1 cellular context compared by ENCODE assay signal in the genomic region with DNA sequence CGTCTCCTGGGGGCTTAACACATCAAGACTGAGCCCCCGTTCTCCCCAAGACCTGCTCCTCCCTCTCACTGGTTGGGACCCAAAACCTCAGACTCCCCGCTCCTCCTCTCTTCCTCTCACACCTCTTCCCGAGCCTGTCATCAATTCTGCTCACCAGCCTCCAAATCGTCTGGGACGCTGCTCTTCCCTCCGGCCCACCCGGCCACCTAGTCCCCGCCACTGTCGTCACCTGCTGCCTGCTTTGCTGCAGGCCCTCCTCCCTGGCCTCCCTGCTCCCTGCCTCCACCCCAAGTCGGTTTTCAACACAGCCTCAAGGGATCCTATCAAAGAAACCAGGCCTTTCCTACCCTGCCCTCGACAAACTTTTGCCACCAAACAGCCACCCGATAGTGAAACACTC.
TF ChIP-seq lines count a peak whose summit lies in the region.

No MANE protein-coding gene starts in this region.

TF ChIP-seq in HepG2, 621 proteins besides CTCF, POLR2A, EP300 and RAD21:
- TF ChIP-seq, protein P1, sequence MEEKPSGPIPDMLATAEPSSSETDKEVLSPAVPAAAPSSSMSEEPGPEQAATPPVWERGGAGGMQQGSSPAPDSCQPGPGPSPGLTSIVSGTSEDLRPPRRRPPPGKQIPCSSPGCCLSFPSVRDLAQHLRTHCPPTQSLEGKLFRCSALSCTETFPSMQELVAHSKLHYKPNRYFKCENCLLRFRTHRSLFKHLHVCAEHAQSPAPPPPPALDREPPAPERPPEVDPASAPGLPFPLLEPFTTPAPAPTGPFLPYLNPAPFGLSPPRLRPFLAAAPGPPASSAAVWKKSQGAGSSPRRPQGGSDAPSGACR (CRISPR knock-in tag; IDR thresholded peaks at IDR 0.05): no peak
- TF ChIP-seq, protein P2, sequence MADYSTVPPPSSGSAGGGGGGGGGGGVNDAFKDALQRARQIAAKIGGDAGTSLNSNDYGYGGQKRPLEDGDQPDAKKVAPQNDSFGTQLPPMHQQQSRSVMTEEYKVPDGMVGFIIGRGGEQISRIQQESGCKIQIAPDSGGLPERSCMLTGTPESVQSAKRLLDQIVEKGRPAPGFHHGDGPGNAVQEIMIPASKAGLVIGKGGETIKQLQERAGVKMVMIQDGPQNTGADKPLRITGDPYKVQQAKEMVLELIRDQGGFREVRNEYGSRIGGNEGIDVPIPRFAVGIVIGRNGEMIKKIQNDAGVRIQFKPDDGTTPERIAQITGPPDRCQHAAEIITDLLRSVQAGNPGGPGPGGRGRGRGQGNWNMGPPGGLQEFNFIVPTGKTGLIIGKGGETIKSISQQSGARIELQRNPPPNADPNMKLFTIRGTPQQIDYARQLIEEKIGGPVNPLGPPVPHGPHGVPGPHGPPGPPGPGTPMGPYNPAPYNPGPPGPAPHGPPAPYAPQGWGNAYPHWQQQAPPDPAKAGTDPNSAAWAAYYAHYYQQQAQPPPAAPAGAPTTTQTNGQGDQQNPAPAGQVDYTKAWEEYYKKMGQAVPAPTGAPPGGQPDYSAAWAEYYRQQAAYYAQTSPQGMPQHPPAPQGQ (CRISPR knock-in tag; IDR thresholded peaks at IDR 0.05; ENCODE audit: borderline replicate concordance): no peak
- no peak for TF ChIP-seq RELA (CRISPR knock-in tag; IDR thresholded peaks at IDR 0.05)
- TF ChIP-seq TBX3 (IDR thresholded peaks at IDR 0.05; ENCODE audit: borderline replicate concordance): no peak
- no peak for TF ChIP-seq SP140L (CRISPR knock-in tag; IDR thresholded peaks at IDR 0.05; ENCODE audit: borderline replicate concordance)
- TF ChIP-seq, protein P3, sequence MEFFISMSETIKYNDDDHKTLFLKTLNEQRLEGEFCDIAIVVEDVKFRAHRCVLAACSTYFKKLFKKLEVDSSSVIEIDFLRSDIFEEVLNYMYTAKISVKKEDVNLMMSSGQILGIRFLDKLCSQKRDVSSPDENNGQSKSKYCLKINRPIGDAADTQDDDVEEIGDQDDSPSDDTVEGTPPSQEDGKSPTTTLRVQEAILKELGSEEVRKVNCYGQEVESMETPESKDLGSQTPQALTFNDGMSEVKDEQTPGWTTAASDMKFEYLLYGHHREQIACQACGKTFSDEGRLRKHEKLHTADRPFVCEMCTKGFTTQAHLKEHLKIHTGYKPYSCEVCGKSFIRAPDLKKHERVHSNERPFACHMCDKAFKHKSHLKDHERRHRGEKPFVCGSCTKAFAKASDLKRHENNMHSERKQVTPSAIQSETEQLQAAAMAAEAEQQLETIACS (CRISPR knock-in tag; IDR thresholded peaks at IDR 0.05): no peak
- TF ChIP-seq, protein P4, sequence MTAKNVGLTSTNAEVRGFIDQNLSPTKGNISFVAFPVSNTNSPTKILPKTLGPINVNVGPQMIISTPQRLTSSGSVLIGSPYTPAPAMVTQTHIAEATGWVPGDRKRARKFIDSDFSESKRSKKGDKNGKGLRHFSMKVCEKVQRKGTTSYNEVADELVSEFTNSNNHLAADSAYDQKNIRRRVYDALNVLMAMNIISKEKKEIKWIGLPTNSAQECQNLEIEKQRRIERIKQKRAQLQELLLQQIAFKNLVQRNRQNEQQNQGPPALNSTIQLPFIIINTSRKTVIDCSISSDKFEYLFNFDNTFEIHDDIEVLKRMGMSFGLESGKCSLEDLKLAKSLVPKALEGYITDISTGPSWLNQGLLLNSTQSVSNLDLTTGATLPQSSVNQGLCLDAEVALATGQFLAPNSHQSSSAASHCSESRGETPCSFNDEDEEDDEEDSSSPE (CRISPR knock-in tag; IDR thresholded peaks at IDR 0.05): no peak
- TF ChIP-seq, protein P5, sequence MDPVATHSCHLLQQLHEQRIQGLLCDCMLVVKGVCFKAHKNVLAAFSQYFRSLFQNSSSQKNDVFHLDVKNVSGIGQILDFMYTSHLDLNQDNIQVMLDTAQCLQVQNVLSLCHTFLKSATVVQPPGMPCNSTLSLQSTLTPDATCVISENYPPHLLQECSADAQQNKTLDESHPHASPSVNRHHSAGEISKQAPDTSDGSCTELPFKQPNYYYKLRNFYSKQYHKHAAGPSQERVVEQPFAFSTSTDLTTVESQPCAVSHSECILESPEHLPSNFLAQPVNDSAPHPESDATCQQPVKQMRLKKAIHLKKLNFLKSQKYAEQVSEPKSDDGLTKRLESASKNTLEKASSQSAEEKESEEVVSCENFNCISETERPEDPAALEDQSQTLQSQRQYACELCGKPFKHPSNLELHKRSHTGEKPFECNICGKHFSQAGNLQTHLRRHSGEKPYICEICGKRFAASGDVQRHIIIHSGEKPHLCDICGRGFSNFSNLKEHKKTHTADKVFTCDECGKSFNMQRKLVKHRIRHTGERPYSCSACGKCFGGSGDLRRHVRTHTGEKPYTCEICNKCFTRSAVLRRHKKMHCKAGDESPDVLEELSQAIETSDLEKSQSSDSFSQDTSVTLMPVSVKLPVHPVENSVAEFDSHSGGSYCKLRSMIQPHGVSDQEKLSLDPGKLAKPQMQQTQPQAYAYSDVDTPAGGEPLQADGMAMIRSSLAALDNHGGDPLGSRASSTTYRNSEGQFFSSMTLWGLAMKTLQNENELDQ (CRISPR knock-in tag; IDR thresholded peaks at IDR 0.05; ENCODE audit: borderline replicate concordance): no peak
- no peak for TF ChIP-seq MTF1 (CRISPR knock-in tag; IDR thresholded peaks at IDR 0.05)
- TF ChIP-seq ZFYVE20 (CRISPR knock-in tag; IDR thresholded peaks at IDR 0.05; ENCODE audit: borderline replicate concordance, low read depth): no peak
- TF ChIP-seq, protein P6, sequence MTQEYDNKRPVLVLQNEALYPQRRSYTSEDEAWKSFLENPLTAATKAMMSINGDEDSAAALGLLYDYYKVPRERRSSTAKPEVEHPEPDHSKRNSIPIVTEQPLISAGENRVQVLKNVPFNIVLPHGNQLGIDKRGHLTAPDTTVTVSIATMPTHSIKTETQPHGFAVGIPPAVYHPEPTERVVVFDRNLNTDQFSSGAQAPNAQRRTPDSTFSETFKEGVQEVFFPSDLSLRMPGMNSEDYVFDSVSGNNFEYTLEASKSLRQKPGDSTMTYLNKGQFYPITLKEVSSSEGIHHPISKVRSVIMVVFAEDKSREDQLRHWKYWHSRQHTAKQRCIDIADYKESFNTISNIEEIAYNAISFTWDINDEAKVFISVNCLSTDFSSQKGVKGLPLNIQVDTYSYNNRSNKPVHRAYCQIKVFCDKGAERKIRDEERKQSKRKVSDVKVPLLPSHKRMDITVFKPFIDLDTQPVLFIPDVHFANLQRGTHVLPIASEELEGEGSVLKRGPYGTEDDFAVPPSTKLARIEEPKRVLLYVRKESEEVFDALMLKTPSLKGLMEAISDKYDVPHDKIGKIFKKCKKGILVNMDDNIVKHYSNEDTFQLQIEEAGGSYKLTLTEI (CRISPR knock-in tag; conservative IDR thresholded peaks at IDR 0.05): no peak
- no peak for TF ChIP-seq PAF1 (CRISPR knock-in tag; IDR thresholded peaks at IDR 0.05)
- TF ChIP-seq, protein P7, sequence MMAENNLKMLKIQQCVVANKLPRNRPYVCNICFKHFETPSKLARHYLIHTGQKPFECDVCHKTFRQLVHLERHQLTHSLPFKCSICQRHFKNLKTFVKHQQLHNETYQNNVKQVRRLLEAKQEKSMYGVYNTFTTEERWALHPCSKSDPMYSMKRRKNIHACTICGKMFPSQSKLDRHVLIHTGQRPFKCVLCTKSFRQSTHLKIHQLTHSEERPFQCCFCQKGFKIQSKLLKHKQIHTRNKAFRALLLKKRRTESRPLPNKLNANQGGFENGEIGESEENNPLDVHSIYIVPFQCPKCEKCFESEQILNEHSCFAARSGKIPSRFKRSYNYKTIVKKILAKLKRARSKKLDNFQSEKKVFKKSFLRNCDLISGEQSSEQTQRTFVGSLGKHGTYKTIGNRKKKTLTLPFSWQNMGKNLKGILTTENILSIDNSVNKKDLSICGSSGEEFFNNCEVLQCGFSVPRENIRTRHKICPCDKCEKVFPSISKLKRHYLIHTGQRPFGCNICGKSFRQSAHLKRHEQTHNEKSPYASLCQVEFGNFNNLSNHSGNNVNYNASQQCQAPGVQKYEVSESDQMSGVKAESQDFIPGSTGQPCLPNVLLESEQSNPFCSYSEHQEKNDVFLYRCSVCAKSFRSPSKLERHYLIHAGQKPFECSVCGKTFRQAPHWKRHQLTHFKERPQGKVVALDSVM (CRISPR knock-in tag; IDR thresholded peaks at IDR 0.05): peak; percentile 42; the same call in 1 of the 2 replicates
- TF ChIP-seq ZNF598 (CRISPR knock-in tag; IDR thresholded peaks at IDR 0.05; ENCODE audit: borderline replicate concordance): no peak
- TF ChIP-seq NR1H2 (CRISPR knock-in tag; IDR thresholded peaks at IDR 0.05; ENCODE audit: borderline replicate concordance, low read depth): no peak
- TF ChIP-seq ZNF44 (CRISPR knock-in tag; IDR thresholded peaks at IDR 0.05): no peak
- TF ChIP-seq POLR2AphosphoS2 (IDR thresholded peaks at IDR 0.05; ENCODE audit: low read depth, low read length): no peak
- TF ChIP-seq NONO (IDR thresholded peaks at IDR 0.05): no peak
- no peak for TF ChIP-seq NONO (CRISPR knock-in tag; conservative IDR thresholded peaks at IDR 0.05)
- TF ChIP-seq GABPB1 (CRISPR knock-in tag; IDR thresholded peaks at IDR 0.05): peak; percentile 4; the same call in 1 of the 2 replicates
- no peak for TF ChIP-seq ZBTB8A (CRISPR knock-in tag; IDR thresholded peaks at IDR 0.05; ENCODE audit: borderline replicate concordance, low read depth)
- TF ChIP-seq SKI (IDR thresholded peaks at IDR 0.05; ENCODE audit: partially characterized antibody): no peak
- TF ChIP-seq PHF21A (CRISPR knock-in tag; IDR thresholded peaks at IDR 0.05): no peak
- TF ChIP-seq JDP2 (CRISPR knock-in tag; IDR thresholded peaks at IDR 0.05; ENCODE audit: borderline replicate concordance): no peak
- TF ChIP-seq, protein P8, sequence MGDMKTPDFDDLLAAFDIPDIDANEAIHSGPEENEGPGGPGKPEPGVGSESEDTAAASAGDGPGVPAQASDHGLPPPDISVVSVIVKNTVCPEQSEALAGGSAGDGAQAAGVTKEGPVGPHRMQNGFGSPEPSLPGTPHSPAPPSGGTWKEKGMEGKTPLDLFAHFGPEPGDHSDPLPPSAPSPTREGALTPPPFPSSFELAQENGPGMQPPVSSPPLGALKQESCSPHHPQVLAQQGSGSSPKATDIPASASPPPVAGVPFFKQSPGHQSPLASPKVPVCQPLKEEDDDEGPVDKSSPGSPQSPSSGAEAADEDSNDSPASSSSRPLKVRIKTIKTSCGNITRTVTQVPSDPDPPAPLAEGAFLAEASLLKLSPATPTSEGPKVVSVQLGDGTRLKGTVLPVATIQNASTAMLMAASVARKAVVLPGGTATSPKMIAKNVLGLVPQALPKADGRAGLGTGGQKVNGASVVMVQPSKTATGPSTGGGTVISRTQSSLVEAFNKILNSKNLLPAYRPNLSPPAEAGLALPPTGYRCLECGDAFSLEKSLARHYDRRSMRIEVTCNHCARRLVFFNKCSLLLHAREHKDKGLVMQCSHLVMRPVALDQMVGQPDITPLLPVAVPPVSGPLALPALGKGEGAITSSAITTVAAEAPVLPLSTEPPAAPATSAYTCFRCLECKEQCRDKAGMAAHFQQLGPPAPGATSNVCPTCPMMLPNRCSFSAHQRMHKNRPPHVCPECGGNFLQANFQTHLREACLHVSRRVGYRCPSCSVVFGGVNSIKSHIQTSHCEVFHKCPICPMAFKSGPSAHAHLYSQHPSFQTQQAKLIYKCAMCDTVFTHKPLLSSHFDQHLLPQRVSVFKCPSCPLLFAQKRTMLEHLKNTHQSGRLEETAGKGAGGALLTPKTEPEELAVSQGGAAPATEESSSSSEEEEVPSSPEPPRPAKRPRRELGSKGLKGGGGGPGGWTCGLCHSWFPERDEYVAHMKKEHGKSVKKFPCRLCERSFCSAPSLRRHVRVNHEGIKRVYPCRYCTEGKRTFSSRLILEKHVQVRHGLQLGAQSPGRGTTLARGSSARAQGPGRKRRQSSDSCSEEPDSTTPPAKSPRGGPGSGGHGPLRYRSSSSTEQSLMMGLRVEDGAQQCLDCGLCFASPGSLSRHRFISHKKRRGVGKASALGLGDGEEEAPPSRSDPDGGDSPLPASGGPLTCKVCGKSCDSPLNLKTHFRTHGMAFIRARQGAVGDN (CRISPR knock-in tag; IDR thresholded peaks at IDR 0.05): peak; percentile 7; the same call in 1 of the 2 replicates
- TF ChIP-seq, protein P9, sequence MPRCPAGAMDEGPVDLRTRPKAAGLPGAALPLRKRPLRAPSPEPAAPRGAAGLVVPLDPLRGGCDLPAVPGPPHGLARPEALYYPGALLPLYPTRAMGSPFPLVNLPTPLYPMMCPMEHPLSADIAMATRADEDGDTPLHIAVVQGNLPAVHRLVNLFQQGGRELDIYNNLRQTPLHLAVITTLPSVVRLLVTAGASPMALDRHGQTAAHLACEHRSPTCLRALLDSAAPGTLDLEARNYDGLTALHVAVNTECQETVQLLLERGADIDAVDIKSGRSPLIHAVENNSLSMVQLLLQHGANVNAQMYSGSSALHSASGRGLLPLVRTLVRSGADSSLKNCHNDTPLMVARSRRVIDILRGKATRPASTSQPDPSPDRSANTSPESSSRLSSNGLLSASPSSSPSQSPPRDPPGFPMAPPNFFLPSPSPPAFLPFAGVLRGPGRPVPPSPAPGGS (CRISPR knock-in tag; IDR thresholded peaks at IDR 0.05): 0 out of 2 replicates have a peak, but pooled peaks have one; percentile 32
- no peak for TF ChIP-seq ZC3H4 (CRISPR knock-in tag; IDR thresholded peaks at IDR 0.05; ENCODE audit: borderline replicate concordance)
